Comparison of ENCODE assay signal across 8 cellular contexts in the genomic region with DNA sequence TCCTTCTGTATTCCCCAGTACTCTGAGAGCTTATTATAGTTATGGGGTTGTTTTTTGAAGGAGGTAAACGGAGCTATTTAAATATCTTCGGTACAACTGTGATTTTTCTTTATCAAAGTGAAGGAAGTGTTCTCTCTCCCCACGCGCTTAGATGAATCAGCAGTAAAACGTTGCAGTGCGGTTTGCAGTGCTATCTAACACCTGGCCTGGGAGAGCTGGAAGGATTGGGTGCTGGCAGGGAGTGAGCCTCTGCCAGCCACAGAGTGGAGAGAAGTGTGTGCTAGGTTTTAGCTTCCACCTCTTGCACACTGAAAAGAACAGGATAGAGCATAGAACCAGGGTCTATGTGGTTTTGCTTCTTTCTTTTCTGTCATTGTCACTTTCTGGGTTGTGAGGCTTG.
DNase-seq lines count a peak whose midpoint lies in the region; ATAC-seq, FAIRE-seq and TF ChIP-seq lines count a peak whose summit lies in the region.

No MANE protein-coding gene starts in this region.

- no peak for TF ChIP-seq POLR2A in GM12892 (IDR thresholded peaks at IDR 0.05; ENCODE audit: low read depth, low read length)

- H3K79me2 ChIP-seq in KMS-11 (ENCODE audit: insufficient read depth, low read depth): no peaks in the 10 kb centered on the region
- no peaks in the 10 kb centered on the region for H3K79me2 ChIP-seq in mesendoderm (ENCODE audit: control insufficient read depth, insufficient read depth, low read length)

- H2AK5ac ChIP-seq in mesendoderm (ENCODE audit: low read length): no peak overlapping the region

- H2BK120ac ChIP-seq in mesendoderm (ENCODE audit: low read depth, low read length): no peak overlapping the region

- CTCF ChIA-PET in CD8-positive, alpha-beta memory T cell (lab: Charles Lee): no interaction called here

- no peak overlapping the region for H3K27ac ChIP-seq in CD8-positive, alpha-beta memory T cell (ENCODE audit: low read depth, low read length)
- H3K27ac ChIP-seq in KMS-11 (peak overlapping the region; percentile 85), mesendoderm (ENCODE audit: low read depth, low read length) (no peak overlapping the region)

- H3K4me3 ChIP-seq in CD8-positive, alpha-beta memory T cell (ENCODE audit: low read length): no peak overlapping the region
- H3K4me3 ChIP-seq in KMS-11 (IDR thresholded peaks at IDR 0.05; ENCODE audit: insufficient read depth, low read depth, low read length) (no peak overlapping the region), astrocyte of the spinal cord (ENCODE audit: low read depth, low read length) (peak overlapping the region; percentile 27), mesendoderm (ENCODE audit: low read length) (no peak overlapping the region)

- peak overlapping the region; percentile 57; the same call in 1 of the 2 replicates for H3K9ac ChIP-seq in KMS-11
- no peak overlapping the region for H3K9ac ChIP-seq in mesendoderm (ENCODE audit: low read length)

- no peaks in the 10 kb centered on the region for H3K9me3 ChIP-seq in CD8-positive, alpha-beta memory T cell (ENCODE audit: low read length)

- ATAC-seq in GM21367 (IDR thresholded peaks at IDR 0.05; ENCODE audit: unreplicated experiment) (peak; percentile 82), SK-N-SH treated with all-trans-retinoic acid at 6 μM for 48 hours (peak; percentile 99)

- no peaks in the 10 kb centered on the region for H3K36me3 ChIP-seq in CD8-positive, alpha-beta memory T cell (ENCODE audit: insufficient read depth, low read length)
- H3K36me3 ChIP-seq in KMS-11 (ENCODE audit: insufficient read depth): no peaks in the 10 kb centered on the region
- no peaks in the 10 kb centered on the region for H3K36me3 ChIP-seq in mesendoderm (ENCODE audit: control insufficient read depth, insufficient read depth, low read length)

- FAIRE-seq in GM12892 (lab: Jason Lieb, UNC): no peak

- H3K79me1 ChIP-seq in mesendoderm (ENCODE audit: low read length): no peaks in the 10 kb centered on the region

- peak overlapping the region; percentile 70 for H2AFZ ChIP-seq in KMS-11 (ENCODE audit: low read depth)

- TF ChIP-seq CTCF in KMS-11 (conservative IDR thresholded peaks at IDR 0.05; ENCODE audit: low read depth, low read length) (no peak), astrocyte of the spinal cord (IDR thresholded peaks at IDR 0.05; ENCODE audit: low read depth, low read length) (no peak)

- no peak overlapping the region for H3K23ac ChIP-seq in mesendoderm (ENCODE audit: low read length)

- peaks cover 11% of the 10 kb centered on the region for H3K4me1 ChIP-seq in CD8-positive, alpha-beta memory T cell (ENCODE audit: insufficient read depth, low read length)
- H3K4me1 ChIP-seq in KMS-11 (ENCODE audit: low read depth, poor library complexity, severe bottlenecking) (peaks cover 40% of the 10 kb centered on the region), mesendoderm (ENCODE audit: control insufficient read depth, low read depth, low read length) (no peaks in the 10 kb centered on the region)

- H3K4me2 ChIP-seq in KMS-11 (peak overlapping the region; percentile 70), mesendoderm (ENCODE audit: low read length) (no peak overlapping the region)

- H3K36me3 Mint-ChIP-seq in CD8-positive, alpha-beta memory T cell: peaks cover 4 to 14% (median 9%) of the 10 kb centered on the region in 3 donors
- H3K36me3 Mint-ChIP-seq in stimulated activated naive CD8-positive, alpha-beta T cell treated with anti-CD3 and anti-CD28 coated beads, Interleukin-15, Interleukin-2, amounts not matched to agents 100 ng/mL and 50 ng/mL, for 24 hours (ENCODE audit: low read depth): peaks cover 32% of the 10 kb centered on the region

- H4K5ac ChIP-seq in mesendoderm (ENCODE audit: low read length): no peak overlapping the region

- no peaks in the 10 kb centered on the region for H3K27me3 Mint-ChIP-seq in CD8-positive, alpha-beta memory T cell
- H3K27me3 Mint-ChIP-seq in stimulated activated naive CD8-positive, alpha-beta T cell treated with anti-CD3 and anti-CD28 coated beads, Interleukin-15, Interleukin-2, amounts not matched to agents 100 ng/mL and 50 ng/mL, for 24 hours: no peaks in the 10 kb centered on the region

- peak overlapping the region in 4 of 8 donors; percentile 9 to 66 (median 37) for H3K27ac Mint-ChIP-seq in CD8-positive, alpha-beta memory T cell
- peak overlapping the region; percentile 34 for H3K27ac Mint-ChIP-seq in stimulated activated naive CD8-positive, alpha-beta T cell treated with anti-CD3 and anti-CD28 coated beads, Interleukin-15, Interleukin-2, amounts not matched to agents 100 ng/mL and 50 ng/mL, for 24 hours

- no peak overlapping the region for H2BK5ac ChIP-seq in mesendoderm (ENCODE audit: low read length)

- WGBS in mesendoderm (ENCODE audit: extremely low coverage, insufficient coverage, low lambda C conversion rate): no CpG with 5 or more reads among the region's 6 CpGs

- H3K56ac ChIP-seq in mesendoderm (ENCODE audit: low read length): no peak overlapping the region

- H2BK15ac ChIP-seq in mesendoderm (replicated peaks; ENCODE audit: low read depth): no peak overlapping the region

- no peak overlapping the region for H3K18ac ChIP-seq in mesendoderm (ENCODE audit: low read length)

- POLR2A ChIA-PET in CD8-positive, alpha-beta memory T cell (lab: Charles Lee): interaction anchor here (0.8 kb wide), 1 partner anchor 823 kb away, joined by 3 read pairs; no protein-coding TSS in a partner anchor

- H4K20me1 ChIP-seq in KMS-11 (ENCODE audit: insufficient read depth): no peaks in the 10 kb centered on the region

- H3K27me3 ChIP-seq in CD8-positive, alpha-beta memory T cell (ENCODE audit: insufficient read depth, low read length, poor library complexity, severe bottlenecking): no peaks in the 10 kb centered on the region
- H3K27me3 ChIP-seq in KMS-11 (ENCODE audit: insufficient read depth, low read depth) (no peaks in the 10 kb centered on the region), mesendoderm (ENCODE audit: insufficient read depth, low read length, poor library complexity) (no peaks in the 10 kb centered on the region)

- H3K4ac ChIP-seq in mesendoderm (ENCODE audit: low read depth, low read length): no peak overlapping the region

- in situ Hi-C loops in astrocyte of the spinal cord (cut with HindIII; ENCODE audit: low sequenced_read_pairs): no loop called here

- H3K9me3 Mint-ChIP-seq in CD8-positive, alpha-beta memory T cell: no peaks in the 10 kb centered on the region
- H3K9me3 Mint-ChIP-seq in stimulated activated naive CD8-positive, alpha-beta T cell treated with anti-CD3 and anti-CD28 coated beads, Interleukin-15, Interleukin-2, amounts not matched to agents 100 ng/mL and 50 ng/mL, for 24 hours: no peaks in the 10 kb centered on the region

- H3K4me3 Mint-ChIP-seq in CD8-positive, alpha-beta memory T cell: peak overlapping the region in 5 of 7 donors; percentile 0 to 71 (median 38)
- peak overlapping the region; percentile 53 for H3K4me3 Mint-ChIP-seq in stimulated activated naive CD8-positive, alpha-beta T cell treated with anti-CD3 and anti-CD28 coated beads, Interleukin-15, Interleukin-2, amounts not matched to agents 100 ng/mL and 50 ng/mL, for 24 hours

- peak in 4 of 5 donors; percentile 2 to 58 (median 16) for DNase-seq in CD8-positive, alpha-beta memory T cell
- DNase-seq in astrocyte of the spinal cord (ENCODE audit: low read depth, low spot score): peak; percentile 89
- DNase-seq in mesendoderm: peak; percentile 64
- DNase-seq in GM12892 (ENCODE audit: insufficient read length): no peak

- H4K8ac ChIP-seq in mesendoderm (ENCODE audit: low read depth, low read length): no peak overlapping the region

- H3K4me1 Mint-ChIP-seq in CD8-positive, alpha-beta memory T cell: peaks cover 16 to 22% (median 18%) of the 10 kb centered on the region in 3 donors
- peaks cover 27% of the 10 kb centered on the region for H3K4me1 Mint-ChIP-seq in stimulated activated naive CD8-positive, alpha-beta T cell treated with anti-CD3 and anti-CD28 coated beads, Interleukin-15, Interleukin-2, amounts not matched to agents 100 ng/mL and 50 ng/mL, for 24 hours (ENCODE audit: low read depth)

TF ChIP-seq in SK-N-SH treated with all-trans-retinoic acid at 6 μM for 48 hours, 23 proteins besides CTCF, POLR2A, EP300 and RAD21:
- TF ChIP-seq OSR1 (CRISPR knock-in tag; IDR thresholded peaks at IDR 0.05) (no peak), TOX (CRISPR knock-in tag; IDR thresholded peaks at IDR 0.05; ENCODE audit: borderline replicate concordance) (0 out of 2 replicates have a peak, but pooled peaks have one; percentile 31), ZNF565 (CRISPR knock-in tag; conservative IDR thresholded peaks at IDR 0.05; ENCODE audit: low read depth) (no peak)
